ENCODE assay signal across 1 cellular context in the genomic region with DNA sequence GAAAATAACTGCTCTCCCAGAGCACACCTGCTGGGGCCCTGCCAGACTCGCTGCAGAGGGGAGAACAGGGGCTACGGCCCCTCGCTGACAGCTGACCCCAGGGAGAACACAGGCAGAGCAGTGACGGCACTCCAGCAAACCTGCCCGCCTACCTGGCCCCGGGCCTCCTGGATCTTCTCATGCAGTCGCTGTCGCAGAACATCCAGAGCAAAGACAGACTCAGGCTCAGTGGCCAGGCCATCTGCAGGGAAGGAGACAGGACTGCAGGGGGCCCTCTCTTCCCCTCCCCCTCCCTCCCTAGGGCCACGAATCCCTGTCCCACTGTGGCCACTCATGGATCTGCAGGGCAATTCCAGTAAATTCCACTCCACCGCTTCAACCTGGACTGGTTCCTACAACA.
TF ChIP-seq lines count a peak whose summit lies in the region.

No MANE protein-coding gene starts in this region.

TF ChIP-seq in WTC11, 78 proteins besides CTCF, POLR2A, EP300 and RAD21 (continued from another document):
- no peak for TF ChIP-seq TEAD1 (CRISPR knock-in tag; IDR thresholded peaks at IDR 0.05)
- TF ChIP-seq JUN (CRISPR knock-in tag; IDR thresholded peaks at IDR 0.05) = no peak
- no peak for TF ChIP-seq RORB (CRISPR knock-in tag; IDR thresholded peaks at IDR 0.05)
- TF ChIP-seq TEAD4 (CRISPR knock-in tag; IDR thresholded peaks at IDR 0.05) = no peak
- no peak for TF ChIP-seq ESRRA (CRISPR knock-in tag; IDR thresholded peaks at IDR 0.05; ENCODE audit: borderline replicate concordance)
- TF ChIP-seq ATF6 (CRISPR knock-in tag; IDR thresholded peaks at IDR 0.05) = no peak
- no peak for TF ChIP-seq ZNF532 (CRISPR knock-in tag; IDR thresholded peaks at IDR 0.05; ENCODE audit: borderline replicate concordance)
- TF ChIP-seq, protein P1, sequence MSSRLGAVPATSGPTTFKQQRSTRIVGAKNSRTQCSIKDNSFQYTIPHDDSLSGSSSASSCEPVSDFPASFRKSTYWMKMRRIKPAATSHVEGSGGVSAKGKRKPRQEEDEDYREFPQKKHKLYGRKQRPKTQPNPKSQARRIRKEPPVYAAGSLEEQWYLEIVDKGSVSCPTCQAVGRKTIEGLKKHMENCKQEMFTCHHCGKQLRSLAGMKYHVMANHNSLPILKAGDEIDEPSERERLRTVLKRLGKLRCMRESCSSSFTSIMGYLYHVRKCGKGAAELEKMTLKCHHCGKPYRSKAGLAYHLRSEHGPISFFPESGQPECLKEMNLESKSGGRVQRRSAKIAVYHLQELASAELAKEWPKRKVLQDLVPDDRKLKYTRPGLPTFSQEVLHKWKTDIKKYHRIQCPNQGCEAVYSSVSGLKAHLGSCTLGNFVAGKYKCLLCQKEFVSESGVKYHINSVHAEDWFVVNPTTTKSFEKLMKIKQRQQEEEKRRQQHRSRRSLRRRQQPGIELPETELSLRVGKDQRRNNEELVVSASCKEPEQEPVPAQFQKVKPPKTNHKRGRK (CRISPR knock-in tag; IDR thresholded peaks at IDR 0.05; ENCODE audit: borderline replicate concordance) = no peak
- no peak for TF ChIP-seq ZNF671 (CRISPR knock-in tag; IDR thresholded peaks at IDR 0.05)
